23 cellular contexts compared by ENCODE assay signal in the genomic region with DNA sequence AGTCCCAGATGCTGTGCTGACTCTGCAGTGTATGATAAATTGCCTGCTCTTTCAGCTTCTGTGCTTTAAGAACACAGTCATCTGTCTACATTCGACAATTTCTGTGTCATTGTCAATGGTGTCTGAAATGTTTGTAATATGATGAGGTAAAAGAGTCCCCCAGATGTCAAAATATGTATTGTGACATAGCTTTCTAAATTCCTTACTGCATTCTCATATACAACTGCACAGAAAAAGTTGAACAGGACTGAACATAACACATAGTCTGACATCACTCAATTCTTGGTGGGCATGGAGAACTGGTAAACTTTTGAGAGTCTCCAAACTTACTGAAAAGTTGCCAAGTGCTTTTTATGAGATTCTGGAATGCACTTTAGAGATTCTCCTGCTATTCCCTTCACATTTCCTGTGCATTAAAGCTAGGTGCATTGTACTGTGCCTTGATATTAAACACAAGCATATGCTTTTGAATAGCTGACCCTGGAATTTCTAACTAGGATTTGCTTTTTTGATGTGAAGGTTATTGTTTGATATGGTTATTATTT. TPM values are rescaled to one million over a fixed set of nuclear protein-coding genes. Genes with fewer than 3 reads are reported as not detected.
"Had no signal": no experiment of that assay in that cellular context is flagged by ENCODE, and none has a peak within 500 bp of the region (broad histone marks: within the 10 kb centered on the region; RNA-seq: fewer than 3 reads in every experiment).

No MANE protein-coding gene starts in this region.

- H2AFZ ChIP-seq: neural progenitor cell, parathyroid adenoma had no signal

- H3K4me2 ChIP-seq: neural progenitor cell had no signal

- ATAC-seq: left lobe of liver; mucosa of descending colon; natural killer cell treated with Interleukin-12 subunit alpha and Interleukin-12 subunit beta and Interleukin-15 and Interleukin-18, amount 100 ng/mL, for 72 hours; sciatic nerve; stimulated activated memory B cell treated with anti-CD40 and anti-IgM and Interleukin-4, amounts not matched to agents 10 μg/mL and 1 μg/mL and 100 μg/mL, for 72 hours; stimulated activated naive CD8-positive, alpha-beta T cell treated with anti-CD3 and anti-CD28 coated beads, Interleukin-15, Interleukin-2, amounts not matched to agents 100 U/mL and 50 U/mL, for 24 hours had no signal

- H3K4me3 ChIP-seq: coronary artery, esophagus muscularis mucosa, lung, mucosa of descending colon, neural progenitor cell, testis, tibial artery had no signal

- H3K27ac Mint-ChIP-seq: memory B cell; naive B cell; natural killer cell treated with Interleukin-12 subunit alpha and Interleukin-12 subunit beta and Interleukin-15 and Interleukin-18, amount 100 ng/mL, for 72 hours; neural progenitor cell; stimulated activated memory B cell treated with anti-CD40 and anti-IgM and Interleukin-4, amounts not matched to agents 10 μg/mL and 1 μg/mL and 100 μg/mL, for 72 hours; type B pancreatic cell had no signal

- H3K9me3 Mint-ChIP-seq: memory B cell, neural progenitor cell had no signal

- H3K27ac ChIP-seq: coronary artery, esophagus muscularis mucosa, neural progenitor cell, parathyroid adenoma, testis, tibial artery had no signal

- H3K36me3 ChIP-seq: esophagus muscularis mucosa, neural progenitor cell, tibial artery had no signal

- H3K4me1 Mint-ChIP-seq: memory B cell; naive B cell; stimulated activated memory B cell treated with anti-CD40 and anti-IgM and Interleukin-4, amounts not matched to agents 10 μg/mL and 1 μg/mL and 100 μg/mL, for 72 hours had no signal

- H3K9ac ChIP-seq: neural progenitor cell, parathyroid adenoma had no signal

- FAIRE-seq: endothelial cell of umbilical vein, frontal cortex, keratinocyte had no signal

- H3K4me1 ChIP-seq: parathyroid adenoma, testis, tibial artery had no signal

- H3K9me3 ChIP-seq: esophagus muscularis mucosa, mucosa of descending colon, testis, tibial artery had no signal

- H3K36me3 Mint-ChIP-seq: memory B cell; naive B cell; natural killer cell treated with Interleukin-12 subunit alpha and Interleukin-12 subunit beta and Interleukin-15 and Interleukin-18, amount 100 ng/mL, for 72 hours; neural progenitor cell; stimulated activated memory B cell treated with anti-CD40 and anti-IgM and Interleukin-4, amounts not matched to agents 10 μg/mL and 1 μg/mL and 100 μg/mL, for 72 hours; type B pancreatic cell had no signal

- DNase-seq: dermis blood vessel endothelial cell; effector memory CD4-positive, alpha-beta T cell; mucosa of descending colon; naive B cell; stimulated activated CD4-positive, alpha-beta T cell treated with anti-CD3 and anti-CD28 coated beads, Interleukin-4, amount 100 ng/mL, for 4 hours; stimulated activated naive CD8-positive, alpha-beta T cell treated with anti-CD3 and anti-CD28 coated beads, Interleukin-15, Interleukin-2, amounts not matched to agents 100 U/mL and 50 U/mL, for 24 hours; substantia nigra; testis; tibial artery had no signal

- H3K27me3 Mint-ChIP-seq: memory B cell; naive B cell; natural killer cell treated with Interleukin-12 subunit alpha and Interleukin-12 subunit beta and Interleukin-15 and Interleukin-18, amount 100 ng/mL, for 72 hours; stimulated activated memory B cell treated with anti-CD40 and anti-IgM and Interleukin-4, amounts not matched to agents 10 μg/mL and 1 μg/mL and 100 μg/mL, for 72 hours; type B pancreatic cell had no signal

- H3K4me3 Mint-ChIP-seq: memory B cell; naive B cell; natural killer cell treated with Interleukin-12 subunit alpha and Interleukin-12 subunit beta and Interleukin-15 and Interleukin-18, amount 100 ng/mL, for 72 hours; neural progenitor cell; stimulated activated memory B cell treated with anti-CD40 and anti-IgM and Interleukin-4, amounts not matched to agents 10 μg/mL and 1 μg/mL and 100 μg/mL, for 72 hours; type B pancreatic cell had no signal

- H3K27me3 ChIP-seq: neural progenitor cell, testis, tibial artery had no signal

RNA-seq across cellular contexts. Expression of gene ARHGAP28, which starts 48.1 kb away (rescaled TPM):
- total RNA-seq: natural killer cell treated with Interleukin-12 subunit alpha and Interleukin-12 subunit beta and Interleukin-15 and Interleukin-18, amount 100 ng/mL, for 72 hours had no signal
